Comparison of ENCODE assay signal across 1 cellular context in genomic region chr1:234600418-234601216, GRCh38.
TF ChIP-seq lines count a peak whose summit lies in the region.

No MANE protein-coding gene starts in this region.

TF ChIP-seq in K562, 482 proteins besides CTCF, POLR2A, EP300 and RAD21 (continued from another document):
- no peak for TF ChIP-seq ZBTB9 (CRISPR knock-in tag; IDR thresholded peaks at IDR 0.05)
- no peak for TF ChIP-seq ZNF174 (CRISPR knock-in tag; IDR thresholded peaks at IDR 0.05)
- no peak for TF ChIP-seq ARID3B (CRISPR knock-in tag; IDR thresholded peaks at IDR 0.05; ENCODE audit: borderline replicate concordance)
- TF ChIP-seq CCNT2 (IDR thresholded peaks at IDR 0.05; ENCODE audit: borderline replicate concordance, extremely low read depth, insufficient read length, low read depth, low read length) = no peak
- no peak for TF ChIP-seq GMEB1 (CRISPR knock-in tag; IDR thresholded peaks at IDR 0.05)
- TF ChIP-seq FOXP4 (CRISPR knock-in tag; IDR thresholded peaks at IDR 0.05; ENCODE audit: borderline replicate concordance) = no peak
- no peak for TF ChIP-seq NR2C2 (CRISPR knock-in tag; IDR thresholded peaks at IDR 0.05)
- peak; percentile 31; the same call in 1 of the 2 replicates for TF ChIP-seq NR2C2 (tag; IDR thresholded peaks at IDR 0.05)
- no peak for TF ChIP-seq MBD2 (IDR thresholded peaks at IDR 0.05; ENCODE audit: borderline replicate concordance, low read depth)
- peak; percentile 25; the same call in 1 of the 2 replicates for TF ChIP-seq ZNF668 (CRISPR knock-in tag; IDR thresholded peaks at IDR 0.05)
- TF ChIP-seq ELF4 (CRISPR knock-in tag; IDR thresholded peaks at IDR 0.05) = no peak
- no peak for TF ChIP-seq ZNF23 (CRISPR knock-in tag; IDR thresholded peaks at IDR 0.05)
- no peak for TF ChIP-seq SRSF1 (IDR thresholded peaks at IDR 0.05; ENCODE audit: low read depth, low read length)
- no peak for TF ChIP-seq HBP1 (CRISPR knock-in tag; IDR thresholded peaks at IDR 0.05)
- TF ChIP-seq RBBP5 (IDR thresholded peaks at IDR 0.05; ENCODE audit: borderline replicate concordance, insufficient read depth, low read length, poor library complexity, severe bottlenecking) = no peak
- no peak for TF ChIP-seq MYC (IDR thresholded peaks at IDR 0.05; ENCODE audit: low read depth, low read length)
- peak; percentile 33; the same call in 1 of the 2 replicates for TF ChIP-seq MYC (CRISPR knock-in tag; IDR thresholded peaks at IDR 0.05; ENCODE audit: borderline replicate concordance, low read depth)
- 0 out of 2 replicates have a peak, but pooled peaks have one; percentile 11 for TF ChIP-seq PATZ1 (CRISPR knock-in tag; IDR thresholded peaks at IDR 0.05; ENCODE audit: borderline replicate concordance)
- no peak for TF ChIP-seq ZNF77 (CRISPR knock-in tag; IDR thresholded peaks at IDR 0.05)
- TF ChIP-seq LARP7 (IDR thresholded peaks at IDR 0.05) = no peak
- no peak for TF ChIP-seq ZNF143 (CRISPR knock-in tag; IDR thresholded peaks at IDR 0.05)
- no peak for TF ChIP-seq SMARCE1 (IDR thresholded peaks at IDR 0.05)
- no peak for TF ChIP-seq MCM2 (IDR thresholded peaks at IDR 0.05; ENCODE audit: low read depth)
- no peak for TF ChIP-seq ZNF699 (CRISPR knock-in tag; IDR thresholded peaks at IDR 0.05; ENCODE audit: insufficient replicate concordance)
- TF ChIP-seq HDAC1 (IDR thresholded peaks at IDR 0.05) = no peak
- no peak for TF ChIP-seq RBM15 (IDR thresholded peaks at IDR 0.05; ENCODE audit: insufficient read depth, low read length)
- TF ChIP-seq ZBTB26 (CRISPR knock-in tag; IDR thresholded peaks at IDR 0.05) = no peak
- no peak for TF ChIP-seq SUPT5H (IDR thresholded peaks at IDR 0.05)
- no peak for TF ChIP-seq KAT7 (CRISPR knock-in tag; IDR thresholded peaks at IDR 0.05; ENCODE audit: borderline replicate concordance)
- TF ChIP-seq ZBTB49 (CRISPR knock-in tag; IDR thresholded peaks at IDR 0.05; ENCODE audit: borderline replicate concordance) = no peak
- TF ChIP-seq ZNF707 (CRISPR knock-in tag; conservative IDR thresholded peaks at IDR 0.05) = no peak
- TF ChIP-seq ZFP30 (CRISPR knock-in tag; IDR thresholded peaks at IDR 0.05; ENCODE audit: borderline replicate concordance) = no peak
- TF ChIP-seq ELF2 (CRISPR knock-in tag; IDR thresholded peaks at IDR 0.05) = 0 out of 2 replicates have a peak, but pooled peaks have one; percentile 21
- no peak; the same call in 1 of the 2 replicates for TF ChIP-seq PML (IDR thresholded peaks at IDR 0.05; ENCODE audit: low read length)
- TF ChIP-seq DNMT1 (IDR thresholded peaks at IDR 0.05) = no peak
- TF ChIP-seq ZNF140 (CRISPR knock-in tag; IDR thresholded peaks at IDR 0.05) = no peak
